ENCODE assay signal across 19 cellular contexts in the genomic region with DNA sequence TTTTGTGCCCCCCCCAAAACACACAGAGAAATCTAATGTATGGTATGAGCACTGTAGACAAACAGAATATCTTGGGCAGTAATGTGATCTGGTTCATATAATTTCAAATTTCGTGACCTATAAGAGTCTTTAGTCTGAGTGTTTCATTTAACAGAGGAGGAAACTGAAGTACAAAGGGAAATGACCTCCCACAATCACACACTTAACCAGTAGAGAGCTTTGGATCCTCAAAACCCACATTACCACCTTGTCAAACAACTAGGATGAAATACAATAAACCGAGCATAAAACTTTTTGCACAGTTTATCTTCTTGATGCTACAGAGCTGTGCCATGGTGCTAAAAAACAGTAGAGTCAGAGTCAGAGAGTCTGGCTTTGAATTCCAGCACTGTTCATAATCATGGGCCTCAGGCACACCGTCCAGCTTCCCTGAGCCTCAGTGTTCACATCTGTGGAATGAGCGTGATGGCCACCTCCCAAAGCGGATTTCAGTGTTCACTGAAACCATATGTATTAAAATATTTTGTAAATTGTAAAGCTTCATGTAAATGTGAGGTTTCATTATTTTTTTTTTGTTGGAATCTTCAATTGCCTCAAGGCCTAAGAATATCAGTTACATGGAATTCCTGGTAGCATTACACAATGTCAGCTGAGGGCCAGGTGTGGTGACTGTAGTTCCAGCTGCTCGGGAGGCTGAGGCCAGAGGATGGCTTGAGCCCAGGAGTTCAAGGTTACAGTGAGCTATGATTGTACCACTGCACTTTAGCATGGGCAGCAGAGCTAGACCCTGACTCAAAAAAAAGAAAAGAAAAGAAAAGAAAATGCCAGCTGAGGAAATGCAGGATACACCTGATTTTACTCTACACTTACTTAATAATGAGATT.
"Had no signal": no experiment of that assay in that cellular context is flagged by ENCODE, and none has a peak within 500 bp of the region (broad histone marks: within the 10 kb centered on the region; RNA-seq: fewer than 3 reads in every experiment).

No MANE protein-coding gene starts in this region.

- H3K36me3 Mint-ChIP-seq: neural progenitor cell had no signal

- ATAC-seq: activated naive CD8-positive, alpha-beta T cell treated with anti-CD3 and anti-CD28 coated beads, Interleukin-2, amount 50 U/mL, for 24 hours; gastroesophageal sphincter; heart left ventricle; left ventricle myocardium superior; right cardiac atrium had no signal

- DNase-seq: activated CD4-positive, alpha-beta T cell treated with anti-CD3 and anti-CD28 coated beads, Interleukin-2, amount 50 U/mL, for 4 hours; activated naive CD4-positive, alpha-beta T cell treated with Interleukin-2 at 50 U/mL for 16 hours; activated naive CD8-positive, alpha-beta T cell treated with anti-CD3 and anti-CD28 coated beads, Interleukin-2, amount 50 U/mL, for 24 hours; activated T-cell treated with anti-CD3 and anti-CD28 coated beads, Interleukin-2, amount 50 U/mL, for 1 hour; brain microvascular endothelial cell; heart left ventricle; left ventricle myocardium superior; psoas muscle; right cardiac atrium; small intestine; stimulated activated CD4-positive, alpha-beta T cell treated with anti-CD3 and anti-CD28 coated beads, Interleukin-15, amount 100 ng/mL, for 24 hours; stimulated activated CD4-positive, alpha-beta T cell treated with anti-CD3 and anti-CD28 coated beads, Interleukin-2, amount 100 ng/mL, for 48 hours; T-helper 2 cell; uterus had no signal

- H3K4me3 Mint-ChIP-seq: activated naive CD8-positive, alpha-beta T cell treated with anti-CD3 and anti-CD28 coated beads, Interleukin-2, amount 50 U/mL, for 24 hours; central memory CD8-positive, alpha-beta T cell; stimulated activated naive CD8-positive, alpha-beta T cell treated with anti-CD3 and anti-CD28 coated beads, Interleukin-15, Interleukin-2, amounts not matched to agents 100 ng/mL and 50 ng/mL, for 24 hours had no signal

- H3K4me1 Mint-ChIP-seq: central memory CD8-positive, alpha-beta T cell had no signal

- H3K9me3 Mint-ChIP-seq: activated naive CD8-positive, alpha-beta T cell treated with anti-CD3 and anti-CD28 coated beads, Interleukin-2, amount 50 U/mL, for 24 hours; activated T-helper 2 cell treated with anti-CD3 and anti-CD28 coated beads, Interferon-gamma antibody, Interleukin-2, Interleukin-4, amounts not matched to agents 10 μg/mL and 5 μg/mL and 100 μg/mL, durations not matched to agents 14 hours and 24 hours and 36 hours; central memory CD8-positive, alpha-beta T cell; neural progenitor cell; stimulated activated naive CD8-positive, alpha-beta T cell treated with anti-CD3 and anti-CD28 coated beads, Interleukin-15, Interleukin-2, amounts not matched to agents 100 ng/mL and 50 ng/mL, for 24 hours had no signal

- H3K27ac Mint-ChIP-seq: activated naive CD8-positive, alpha-beta T cell treated with anti-CD3 and anti-CD28 coated beads, Interleukin-2, amount 50 U/mL, for 24 hours; activated T-helper 2 cell treated with anti-CD3 and anti-CD28 coated beads, Interferon-gamma antibody, Interleukin-2, Interleukin-4, amounts not matched to agents 10 μg/mL and 5 μg/mL and 100 μg/mL, durations not matched to agents 14 hours and 24 hours and 36 hours; neural progenitor cell; stimulated activated naive CD8-positive, alpha-beta T cell treated with anti-CD3 and anti-CD28 coated beads, Interleukin-15, Interleukin-2, amounts not matched to agents 100 ng/mL and 50 ng/mL, for 24 hours had no signal
